In the genomic region with DNA sequence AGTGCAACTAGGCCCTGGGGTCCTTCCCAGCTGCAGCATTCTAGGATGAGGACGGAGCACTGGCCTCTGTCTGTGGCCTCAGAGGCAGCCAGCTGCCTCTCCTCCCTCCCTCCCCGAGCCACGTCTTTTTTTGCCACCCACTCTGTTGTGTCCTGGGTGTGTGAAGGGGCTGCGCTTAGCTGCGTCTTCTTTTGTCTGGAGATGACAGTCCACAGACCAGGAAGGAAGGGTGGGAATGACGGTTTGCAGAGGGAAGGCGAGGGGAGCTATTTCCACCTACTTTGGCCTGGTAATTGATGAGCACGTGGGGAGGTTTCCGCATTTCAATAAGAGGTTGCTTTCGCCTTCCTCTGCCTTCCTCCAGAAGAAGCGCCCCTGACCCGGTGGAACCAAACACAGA, we compare ENCODE assay signal across 25 cellular contexts. TPM values are rescaled to one million over a fixed set of nuclear protein-coding genes. Genes with fewer than 3 reads are reported as not detected.
DNase-seq lines count a peak whose midpoint lies in the region; ATAC-seq and TF ChIP-seq lines count a peak whose summit lies in the region.
"Had no signal": no experiment of that assay in that cellular context is flagged by ENCODE, and none has a peak within 500 bp of the region (broad histone marks: within the 10 kb centered on the region; RNA-seq: fewer than 3 reads in every experiment).

No MANE protein-coding gene starts in this region.

- H3K4me1 ChIP-seq in left ventricle myocardium inferior, result peaks cover 90% of the 10 kb centered on the region
- H3K4me1 ChIP-seq in SK-N-SH (ENCODE audit: control insufficient read depth in 1 of 2, insufficient read depth in 2 of 2, low read depth in 1 of 2, low read length in 1 of 2), result peaks cover 0 to 75% of the 10 kb centered on the region in 2 experiments; a peak in 2 of 4 replicates

- H3K9ac ChIP-seq in SK-N-SH, result no peak overlapping the region
- H3K9ac ChIP-seq: KMS-11 had no signal

- intact Hi-C loops in left ventricle myocardium inferior (cut with micrococcal nuclease), result no loop called here
- intact Hi-C loops in cardiac septum (cut with DNase I), result no loop called here

- no peaks in the 10 kb centered on the region for H4K20me1 ChIP-seq in SK-N-SH (ENCODE audit: insufficient read depth)

- peaks cover 25% of the 10 kb centered on the region; the same call in 1 of the 2 replicates for H3K36me3 Mint-ChIP-seq in WTC11
- H3K36me3 Mint-ChIP-seq in mesothelial cell of epicardium, result no peaks in the 10 kb centered on the region
- H3K36me3 Mint-ChIP-seq: CD4-positive, alpha-beta memory T cell had no signal

- no peak for TF ChIP-seq CTCF in left ventricle myocardium inferior (IDR thresholded peaks at IDR 0.05; ENCODE audit: borderline replicate concordance)
- TF ChIP-seq CTCF in WTC11 (IDR thresholded peaks at IDR 0.05), result no peak
- TF ChIP-seq CTCF in mesothelial cell of epicardium (IDR thresholded peaks at IDR 0.05; ENCODE audit: unreplicated experiment), result no peak
- no peak for TF ChIP-seq CTCF in SK-N-SH (IDR thresholded peaks at IDR 0.05)

- H3K36me3 ChIP-seq in left ventricle myocardium inferior (no peaks in the 10 kb centered on the region), SK-N-SH (replicated peaks in 1 of 2; ENCODE audit: control insufficient read depth in 1 of 2, insufficient read depth in 2 of 2, low read length in 1 of 2) (no peaks in the 10 kb centered on the region)
- H3K36me3 ChIP-seq: SJCRH30 had no signal

- H3K9me3 ChIP-seq in left ventricle myocardium inferior (replicated peaks) (no peaks in the 10 kb centered on the region), SK-N-SH (no peaks in the 10 kb centered on the region)
- H3K9me3 ChIP-seq: A549, SJCRH30 had no signal

- DNase-seq in left ventricle myocardium inferior (no peak), cardiac septum (ENCODE audit: low spot score) (no peak), WTC11 (ENCODE audit: low spot score) (no peak), mesothelial cell of epicardium (ENCODE audit: low spot score in 2 of 2, unreplicated experiment in 2 of 2) (peak in 1 of 2 experiments; percentile 36), SK-N-SH (no peak)
- DNase-seq: CD4-positive, alpha-beta memory T cell; DMS53; EL; HFFc6; NCI-H1417 treated with DMSO at 0.1 percent for 48 hours; NCI-H187 treated with DMSO at 0.1 percent for 48 hours; NCI-H2227 treated with DMSO at 0.1 percent for 48 hours; NCI-H524; NCI-H82; PC-3; SJCRH30 had no signal

- H3K27ac Mint-ChIP-seq in WTC11 (peak overlapping the region; percentile 22; the same call in 1 of the 2 replicates), mesothelial cell of epicardium (peak overlapping the region; percentile 99)
- H3K27ac Mint-ChIP-seq: CD4-positive, alpha-beta memory T cell; HFFc6 had no signal

- ATAC-seq in WTC11, result no peak
- ATAC-seq in GM21360 (IDR thresholded peaks at IDR 0.05; ENCODE audit: unreplicated experiment), result no peak
- ATAC-seq in HG02884 (IDR thresholded peaks at IDR 0.05; ENCODE audit: unreplicated experiment), result no peak
- ATAC-seq: A549, PC-3 had no signal

- H3K4me3 ChIP-seq in left ventricle myocardium inferior (no peak overlapping the region), SK-N-SH (ENCODE audit: low read depth in 2 of 2, low read length in 1 of 2) (no peak overlapping the region)
- H3K4me3 ChIP-seq: A549, SJCRH30 had no signal

- CTCF ChIA-PET in WTC11 (lab: Charles Lee) (interaction anchor here (1.2 to 8.6 kb wide), 11 partner anchors 12 to 593 kb away, joined by 3 to 449 read pairs (median 7); partner anchors contain the start of gene GABRP), SK-N-SH (lab: Yijun Ruan, JAX) (interaction anchor here (0.9 to 14.2 kb wide), 8 partner anchors 12 to 593 kb away, joined by 3 to 511 read pairs (median 3); partner anchors contain the start of gene GABRP)

- no peaks in the 10 kb centered on the region for H3F3A ChIP-seq in SK-N-SH (replicated peaks; ENCODE audit: insufficient read depth)

- H3K9me2 ChIP-seq in SK-N-SH, result no peaks in the 10 kb centered on the region

- H2AFZ ChIP-seq in SK-N-SH (ENCODE audit: low read depth), result no peak overlapping the region

- H3K27me3 Mint-ChIP-seq in WTC11 (ENCODE audit: low read depth) (peaks cover 21% of the 10 kb centered on the region), mesothelial cell of epicardium (ENCODE audit: low read depth) (no peaks in the 10 kb centered on the region)

- TF ChIP-seq EP300 in SK-N-SH (IDR thresholded peaks at IDR 0.05; ENCODE audit: borderline replicate concordance in 1 of 2, low read depth in 1 of 2, low read length in 1 of 2), result no peak

- peak overlapping the region; percentile 91 for H3K27ac ChIP-seq in left ventricle myocardium inferior (replicated peaks)
- no peak overlapping the region; a peak in 1 of 4 replicates for H3K27ac ChIP-seq in SK-N-SH (ENCODE audit: low read depth in 2 of 2, low read length in 1 of 2)
- H3K27ac ChIP-seq: A549, HL-60, KMS-11, RWPE1, SJCRH30 had no signal

- POLR2A ChIA-PET in WTC11 (lab: Charles Lee) (interaction anchor here (1.3 to 1.8 kb wide), 3 partner anchors 12 to 25 kb away, joined by 3 to 6 read pairs (median 5); no protein-coding TSS in a partner anchor), SK-N-SH (lab: Yijun Ruan, JAX) (no interaction called here)

- no peak for TF ChIP-seq RAD21 in SK-N-SH (IDR thresholded peaks at IDR 0.05; ENCODE audit: low read length)

- 82% methylated on average over 12 of the region's 12 CpGs for WGBS in SK-N-SH (ENCODE audit: low lambda C conversion rate)

- H3K4me2 ChIP-seq in SK-N-SH, result no peak overlapping the region
- H3K4me2 ChIP-seq: A549, KMS-11 had no signal

- H3K9me3 Mint-ChIP-seq in WTC11 (no peaks in the 10 kb centered on the region), mesothelial cell of epicardium (no peaks in the 10 kb centered on the region)
- H3K9me3 Mint-ChIP-seq: CD4-positive, alpha-beta memory T cell; HFFc6 had no signal

- no peaks in the 10 kb centered on the region for H3K79me2 ChIP-seq in SK-N-SH (ENCODE audit: insufficient read depth)

- H3K4me1 Mint-ChIP-seq in WTC11, result peaks cover 65% of the 10 kb centered on the region
- peaks cover 89% of the 10 kb centered on the region for H3K4me1 Mint-ChIP-seq in mesothelial cell of epicardium

- H3K27me3 ChIP-seq in left ventricle myocardium inferior (ENCODE audit: low read depth) (no peaks in the 10 kb centered on the region), SK-N-SH (ENCODE audit: insufficient read depth) (no peaks in the 10 kb centered on the region)

- no peak overlapping the region for H3K4me3 Mint-ChIP-seq in WTC11
- no peak overlapping the region for H3K4me3 Mint-ChIP-seq in mesothelial cell of epicardium
- H3K4me3 Mint-ChIP-seq: CD4-positive, alpha-beta memory T cell; HFFc6 had no signal

TF ChIP-seq in WTC11, 78 proteins besides CTCF, POLR2A, EP300 and RAD21 (continues in another document):
- peak; percentile 41; the same call in 1 of the 2 replicates for TF ChIP-seq USF1 (CRISPR knock-in tag; IDR thresholded peaks at IDR 0.05)
- TF ChIP-seq, protein P1, sequence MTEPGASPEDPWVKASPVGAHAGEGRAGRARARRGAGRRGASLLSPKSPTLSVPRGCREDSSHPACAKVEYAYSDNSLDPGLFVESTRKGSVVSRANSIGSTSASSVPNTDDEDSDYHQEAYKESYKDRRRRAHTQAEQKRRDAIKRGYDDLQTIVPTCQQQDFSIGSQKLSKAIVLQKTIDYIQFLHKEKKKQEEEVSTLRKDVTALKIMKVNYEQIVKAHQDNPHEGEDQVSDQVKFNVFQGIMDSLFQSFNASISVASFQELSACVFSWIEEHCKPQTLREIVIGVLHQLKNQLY (CRISPR knock-in tag; IDR thresholded peaks at IDR 0.05), result no peak
- peak; percentile 56 for TF ChIP-seq USF2 (CRISPR knock-in tag; IDR thresholded peaks at IDR 0.05)

TF ChIP-seq in SK-N-SH, 30 proteins besides CTCF, POLR2A, EP300 and RAD21 (continues in another document):
- no peak for TF ChIP-seq TCF12 (IDR thresholded peaks at IDR 0.05)
- no peak for TF ChIP-seq ELF1 (IDR thresholded peaks at IDR 0.05)
- no peak for TF ChIP-seq JUND (IDR thresholded peaks at IDR 0.05)
- TF ChIP-seq MXI1 (IDR thresholded peaks at IDR 0.05; ENCODE audit: low read depth, low read length), result no peak
- TF ChIP-seq FOXJ3 (CRISPR knock-in tag; IDR thresholded peaks at IDR 0.05), result no peak
- TF ChIP-seq POLR2AphosphoS5 (IDR thresholded peaks at IDR 0.05; ENCODE audit: low read depth, low read length), result no peak
- no peak for TF ChIP-seq FOXM1 (IDR thresholded peaks at IDR 0.05; ENCODE audit: low read depth)
- no peak for TF ChIP-seq REST (IDR thresholded peaks at IDR 0.05; ENCODE audit: low read depth, low read length)
- TF ChIP-seq RCOR1 (IDR thresholded peaks at IDR 0.05; ENCODE audit: low read length), result no peak
- TF ChIP-seq GABPA (IDR thresholded peaks at IDR 0.05; ENCODE audit: low read depth), result no peak

RNA-seq across cellular contexts. Expression of gene GABRP, which starts 34.5 kb away (rescaled TPM):
- total RNA-seq in left ventricle myocardium inferior, result 0.49 TPM
- 0.30 TPM for total RNA-seq in cardiac septum
- total RNA-seq in WTC11 (2021), result 4.8 to 9.9 TPM (median 9.8 TPM) in 3 replicates
- total RNA-seq in mesothelial cell of epicardium, result 274 to 327 TPM (median 301 TPM) in 3 replicates
- polyA plus RNA-seq in SK-N-SH (2012; rRNA removed), result 0.03 and 0.08 TPM in 2 replicates
- 0.03 TPM in 2 replicates for polyA plus RNA-seq in SK-N-SH (2012; cell fraction: cytosol; rRNA removed)
- polyA plus RNA-seq in SK-N-SH (2012; cell fraction: nucleus; rRNA removed), result not detected in 2 replicates
- total RNA-seq: CD4-positive, alpha-beta memory T cell; HFFc6; HT1080; M059J; PC-3; SJCRH30 had no signal
- polyA plus RNA-seq: A549; BJ; CD4-positive, alpha-beta memory T cell had no signal

Comparison
In these comparisons a context has a peak if more than half of its experiments do, and no peak if none do; other contexts are left out.
1. RNA of gene GABRP, which starts 34.5 kb away (total RNA-seq): 274 to 327 TPM in mesothelial cell of epicardium; 4.8 to 9.9 TPM in WTC11, 0.49 TPM in left ventricle myocardium inferior (single experiment) and 0.30 TPM in cardiac septum (single experiment); every median in the first group is over 10 times any median in the second.